ENCODE assay signal across 27 cellular contexts in genomic region chr19:40763963-40764362, GRCh38. TPM values are rescaled to one million over a fixed set of nuclear protein-coding genes. Genes with fewer than 3 reads are reported as not detected.
DNase-seq lines count a peak whose midpoint lies in the region; ATAC-seq and TF ChIP-seq lines count a peak whose summit lies in the region.
"Had no signal": no experiment of that assay in that cellular context is flagged by ENCODE, and none has a peak within 500 bp of the region (broad histone marks: within the 10 kb centered on the region; RNA-seq: fewer than 3 reads in every experiment).

No MANE protein-coding gene starts in this region.

- POLR2A ChIA-PET in naive thymus-derived CD4-positive, alpha-beta T cell (lab: Charles Lee), result no interaction called here

- H3K27ac ChIP-seq in naive thymus-derived CD4-positive, alpha-beta T cell (ENCODE audit: low read depth, low read length), result no peak overlapping the region
- H3K27ac ChIP-seq: adrenal gland, HL-60, psoas muscle, thoracic aorta had no signal

- TF ChIP-seq CTCF in natural killer cell (IDR thresholded peaks at IDR 0.05), result no peak

- peaks cover 43 to 47% of the 10 kb centered on the region in 2 donors for H3K4me1 Mint-ChIP-seq in natural killer cell treated with Interleukin-12 subunit alpha and Interleukin-12 subunit beta and Interleukin-15 and Interleukin-18, amount 100 ng/mL, for 72 hours (ENCODE audit: low read depth in 2 of 2)
- H3K4me1 Mint-ChIP-seq in natural killer cell, result peaks cover 8 to 32% of the 10 kb centered on the region in 2 donors
- H3K4me1 Mint-ChIP-seq in activated T-helper 2 cell treated with anti-CD3 and anti-CD28 coated beads, Interferon-gamma antibody, Interleukin-2, Interleukin-4, amounts not matched to agents 10 μg/mL and 5 μg/mL and 100 μg/mL, durations not matched to agents 14 hours and 24 hours and 36 hours (ENCODE audit: low read depth), result peaks cover 20% of the 10 kb centered on the region
- peaks cover 10 to 47% (median 40%) of the 10 kb centered on the region in 7 donors for H3K4me1 Mint-ChIP-seq in naive thymus-derived CD4-positive, alpha-beta T cell
- H3K4me1 Mint-ChIP-seq: WTC11 had no signal

- peaks cover 32 to 74% (median 52%) of the 10 kb centered on the region in 3 experiments for H3K36me3 ChIP-seq in naive thymus-derived CD4-positive, alpha-beta T cell (ENCODE audit: control insufficient read depth in 2 of 3, insufficient read depth in 3 of 3, low read length in 3 of 3)

- no peaks in the 10 kb centered on the region for H3K27me3 ChIP-seq in naive thymus-derived CD4-positive, alpha-beta T cell (ENCODE audit: control insufficient read depth in 2 of 2, insufficient read depth in 2 of 2, low read length in 2 of 2)
- H3K27me3 ChIP-seq: adrenal gland, MG63 had no signal

- peak in 1 of 2 donors; percentile 41 for ATAC-seq in natural killer cell treated with Interleukin-12 subunit alpha and Interleukin-12 subunit beta and Interleukin-15 and Interleukin-18, amount 100 ng/mL, for 72 hours
- ATAC-seq in natural killer cell (no peak), GM19324 (IDR thresholded peaks at IDR 0.05; ENCODE audit: low FRiP score, unreplicated experiment) (no peak), GM21619 (IDR thresholded peaks at IDR 0.05; ENCODE audit: unreplicated experiment) (no peak)
- no peak for ATAC-seq in naive thymus-derived CD4-positive, alpha-beta T cell
- ATAC-seq: psoas muscle, WTC11 had no signal

- peak overlapping the region; percentile 65 to 73 for H3K27ac Mint-ChIP-seq in natural killer cell treated with Interleukin-12 subunit alpha and Interleukin-12 subunit beta and Interleukin-15 and Interleukin-18, amount 100 ng/mL, for 72 hours
- H3K27ac Mint-ChIP-seq in natural killer cell, result peak overlapping the region in 1 of 2 donors; percentile 73
- H3K27ac Mint-ChIP-seq in activated T-helper 2 cell treated with anti-CD3 and anti-CD28 coated beads, Interferon-gamma antibody, Interleukin-2, Interleukin-4, amounts not matched to agents 10 μg/mL and 5 μg/mL and 100 μg/mL, durations not matched to agents 14 hours and 24 hours and 36 hours, result peak overlapping the region; percentile 15
- peak overlapping the region in 6 of 9 donors; percentile 17 to 84 (median 42) for H3K27ac Mint-ChIP-seq in naive thymus-derived CD4-positive, alpha-beta T cell
- H3K27ac Mint-ChIP-seq: T-helper 2 cell treated with Interferon-gamma antibody and Interleukin-4, amounts not matched to agents 5 μg/mL and 100 μg/mL, for 36 hours; WTC11 had no signal

- intact Hi-C loops in natural killer cell (cut with micrococcal nuclease), result no loop called here
- intact Hi-C loops in activated T-helper 2 cell treated with anti-CD3 and anti-CD28 coated beads, Interferon-gamma antibody, Interleukin-2, Interleukin-4, amounts not matched to agents 10 μg/mL and 5 μg/mL and 100 μg/mL, durations not matched to agents 14 hours and 24 hours and 36 hours (cut with micrococcal nuclease), result no loop called here
- intact Hi-C loops in naive thymus-derived CD4-positive, alpha-beta T cell (cut with micrococcal nuclease), result no loop called here

- H3K27me3 Mint-ChIP-seq in natural killer cell treated with Interleukin-12 subunit alpha and Interleukin-12 subunit beta and Interleukin-15 and Interleukin-18, amount 100 ng/mL, for 72 hours, result no peaks in the 10 kb centered on the region
- H3K27me3 Mint-ChIP-seq in natural killer cell (ENCODE audit: low read depth in 2 of 2), result no peaks in the 10 kb centered on the region
- no peaks in the 10 kb centered on the region for H3K27me3 Mint-ChIP-seq in activated T-helper 2 cell treated with anti-CD3 and anti-CD28 coated beads, Interferon-gamma antibody, Interleukin-2, Interleukin-4, amounts not matched to agents 10 μg/mL and 5 μg/mL and 100 μg/mL, durations not matched to agents 14 hours and 24 hours and 36 hours (ENCODE audit: low read depth)
- no peaks in the 10 kb centered on the region for H3K27me3 Mint-ChIP-seq in naive thymus-derived CD4-positive, alpha-beta T cell
- H3K27me3 Mint-ChIP-seq: naive B cell had no signal

- H3K4me3 ChIP-seq in naive thymus-derived CD4-positive, alpha-beta T cell (ENCODE audit: low read length), result no peak overlapping the region
- H3K4me3 ChIP-seq: adrenal gland, MG63, psoas muscle, thoracic aorta had no signal

- H3K4me1 ChIP-seq in naive thymus-derived CD4-positive, alpha-beta T cell (ENCODE audit: control insufficient read depth in 2 of 2, insufficient read depth in 2 of 2, low read length in 2 of 2), result peaks cover 8 to 17% of the 10 kb centered on the region in 2 donors
- H3K4me1 ChIP-seq: adrenal gland, psoas muscle had no signal

- no peaks in the 10 kb centered on the region for H3K9me3 ChIP-seq in naive thymus-derived CD4-positive, alpha-beta T cell (ENCODE audit: control insufficient read depth in 2 of 3, low read length in 3 of 3)
- H3K9me3 ChIP-seq: adrenal gland, MG63, psoas muscle, thoracic aorta had no signal

- CTCF ChIA-PET in naive thymus-derived CD4-positive, alpha-beta T cell (lab: Charles Lee), result no interaction called here

- H3K4me3 Mint-ChIP-seq in natural killer cell treated with Interleukin-12 subunit alpha and Interleukin-12 subunit beta and Interleukin-15 and Interleukin-18, amount 100 ng/mL, for 72 hours, result peak overlapping the region; percentile 42
- H3K4me3 Mint-ChIP-seq in natural killer cell, result no peak overlapping the region
- H3K4me3 Mint-ChIP-seq in activated T-helper 2 cell treated with anti-CD3 and anti-CD28 coated beads, Interferon-gamma antibody, Interleukin-2, Interleukin-4, amounts not matched to agents 10 μg/mL and 5 μg/mL and 100 μg/mL, durations not matched to agents 14 hours and 24 hours and 36 hours (ENCODE audit: low read depth), result no peak overlapping the region
- peak overlapping the region in 1 of 10 donors; percentile 10 for H3K4me3 Mint-ChIP-seq in naive thymus-derived CD4-positive, alpha-beta T cell
- H3K4me3 Mint-ChIP-seq: naive B cell; T-helper 2 cell treated with Interferon-gamma antibody and Interleukin-4, amounts not matched to agents 5 μg/mL and 100 μg/mL, for 36 hours; WTC11 had no signal

- H3K9me3 Mint-ChIP-seq in natural killer cell treated with Interleukin-12 subunit alpha and Interleukin-12 subunit beta and Interleukin-15 and Interleukin-18, amount 100 ng/mL, for 72 hours, result no peaks in the 10 kb centered on the region
- H3K9me3 Mint-ChIP-seq in natural killer cell, result no peaks in the 10 kb centered on the region
- H3K9me3 Mint-ChIP-seq in activated T-helper 2 cell treated with anti-CD3 and anti-CD28 coated beads, Interferon-gamma antibody, Interleukin-2, Interleukin-4, amounts not matched to agents 10 μg/mL and 5 μg/mL and 100 μg/mL, durations not matched to agents 14 hours and 24 hours and 36 hours, result no peaks in the 10 kb centered on the region
- H3K9me3 Mint-ChIP-seq in naive thymus-derived CD4-positive, alpha-beta T cell, result no peaks in the 10 kb centered on the region
- H3K9me3 Mint-ChIP-seq: naive B cell; T-helper 2 cell treated with Interferon-gamma antibody and Interleukin-4, amounts not matched to agents 5 μg/mL and 100 μg/mL, for 36 hours; WTC11 had no signal

- peaks cover 49% of the 10 kb centered on the region for H3K36me3 Mint-ChIP-seq in natural killer cell treated with Interleukin-12 subunit alpha and Interleukin-12 subunit beta and Interleukin-15 and Interleukin-18, amount 100 ng/mL, for 72 hours
- H3K36me3 Mint-ChIP-seq in natural killer cell, result peaks cover 30% of the 10 kb centered on the region
- peaks cover 83% of the 10 kb centered on the region for H3K36me3 Mint-ChIP-seq in activated T-helper 2 cell treated with anti-CD3 and anti-CD28 coated beads, Interferon-gamma antibody, Interleukin-2, Interleukin-4, amounts not matched to agents 10 μg/mL and 5 μg/mL and 100 μg/mL, durations not matched to agents 14 hours and 24 hours and 36 hours (ENCODE audit: low read depth)
- H3K36me3 Mint-ChIP-seq in naive thymus-derived CD4-positive, alpha-beta T cell, result peaks cover 13 to 56% (median 48%) of the 10 kb centered on the region in 5 donors

- DNase-seq in natural killer cell treated with Interleukin-12 subunit alpha and Interleukin-12 subunit beta and Interleukin-15 and Interleukin-18, amount 100 ng/mL, for 72 hours (ENCODE audit: low spot score), result no peak
- DNase-seq in natural killer cell, result no peak
- DNase-seq in activated T-helper 2 cell treated with anti-CD3 and anti-CD28 coated beads, Interferon-gamma antibody, Interleukin-2, Interleukin-4, amounts not matched to agents 10 μg/mL and 5 μg/mL and 100 μg/mL, durations not matched to agents 14 hours and 24 hours and 36 hours (ENCODE audit: low spot score), result no peak
- no peak for DNase-seq in naive thymus-derived CD4-positive, alpha-beta T cell
- no peak for DNase-seq in ecto neural progenitor cell (ENCODE audit: low spot score)
- no peak for DNase-seq in RPMI8226
- DNase-seq: adrenal gland, DND-41, erythroblast, HCEC 1CT, IMR-90, mammary epithelial cell, MG63, naive B cell, NCI-H1436, NCI-H2171, NCI-H526, psoas muscle, SHP77 treated with DMSO at 0.1 percent for 48 hours had no signal

RNA-seq across cellular contexts. Expression of gene MIA, which starts 11.4 kb away (rescaled TPM):
- 1 to 10 TPM; 1.1 to 2.4 TPM for total RNA-seq in natural killer cell treated with Interleukin-12 subunit alpha and Interleukin-12 subunit beta and Interleukin-15 and Interleukin-18, amount 100 ng/mL, for 72 hours
- not detected for total RNA-seq in natural killer cell
- 0.69 TPM in 1 of 2 replicates, not detected in the other for total RNA-seq in activated T-helper 2 cell treated with anti-CD3 and anti-CD28 coated beads, Interferon-gamma antibody, Interleukin-2, Interleukin-4, amounts not matched to agents 10 μg/mL and 5 μg/mL and 100 μg/mL, durations not matched to agents 14 hours and 24 hours and 36 hours
- total RNA-seq in naive thymus-derived CD4-positive, alpha-beta T cell, result 1 to 10 TPM in 2 of 5 experiments, not detected in 3; 4.9 to 7.2 TPM
- polyA plus RNA-seq in naive thymus-derived CD4-positive, alpha-beta T cell, result not detected
- total RNA-seq: dermis microvascular lymphatic vessel endothelial cell, frontal cortex, IMR-90, thoracic aorta, WTC11 had no signal

RNA-seq across cellular contexts. Expression of gene SNRPA, which starts 13.0 kb away (rescaled TPM):
- total RNA-seq in natural killer cell treated with Interleukin-12 subunit alpha and Interleukin-12 subunit beta and Interleukin-15 and Interleukin-18, amount 100 ng/mL, for 72 hours, result 100 to 1,000 TPM in 1 of 2 donors, 10 to 100 TPM in 1; 95.5 to 191 TPM
- total RNA-seq in natural killer cell, result 10 to 100 TPM; 56.2 to 65.9 (median 60.9) TPM
- 257 and 267 TPM in 2 replicates for total RNA-seq in activated T-helper 2 cell treated with anti-CD3 and anti-CD28 coated beads, Interferon-gamma antibody, Interleukin-2, Interleukin-4, amounts not matched to agents 10 μg/mL and 5 μg/mL and 100 μg/mL, durations not matched to agents 14 hours and 24 hours and 36 hours
- total RNA-seq in naive thymus-derived CD4-positive, alpha-beta T cell, result 100 to 1,000 TPM in 1 of 5 experiments, 10 to 100 TPM in 4; 64.1 to 166 (median 72.7) TPM
- 10 to 100 TPM; 44.1 to 57.2 TPM for polyA plus RNA-seq in naive thymus-derived CD4-positive, alpha-beta T cell

RNA-seq across cellular contexts. Expression of gene ACTMAP, which starts 13.7 kb away (rescaled TPM):
- 10 to 100 TPM; 10.9 to 16.6 TPM for total RNA-seq in natural killer cell treated with Interleukin-12 subunit alpha and Interleukin-12 subunit beta and Interleukin-15 and Interleukin-18, amount 100 ng/mL, for 72 hours
- 1 to 10 TPM; 5.9 to 9.6 (median 8.2) TPM for total RNA-seq in natural killer cell
- total RNA-seq in activated T-helper 2 cell treated with anti-CD3 and anti-CD28 coated beads, Interferon-gamma antibody, Interleukin-2, Interleukin-4, amounts not matched to agents 10 μg/mL and 5 μg/mL and 100 μg/mL, durations not matched to agents 14 hours and 24 hours and 36 hours, result 13.2 and 14.2 TPM in 2 replicates
- total RNA-seq in naive thymus-derived CD4-positive, alpha-beta T cell, result 10 to 100 TPM in 1 of 5 experiments, 1 to 10 TPM in 4; 5.5 to 13.7 (median 7.8) TPM
- 1 to 10 TPM; 3.2 to 3.6 TPM for polyA plus RNA-seq in naive thymus-derived CD4-positive, alpha-beta T cell

RNA-seq across cellular contexts. Expression of gene RAB4B, which starts 14.1 kb away (rescaled TPM):
- 100 to 1,000 TPM in 1 of 2 donors, 10 to 100 TPM in 1; 83.3 to 128 TPM for total RNA-seq in natural killer cell treated with Interleukin-12 subunit alpha and Interleukin-12 subunit beta and Interleukin-15 and Interleukin-18, amount 100 ng/mL, for 72 hours
- total RNA-seq in natural killer cell, result 10 to 100 TPM; 97.8 to 99.8 (median 98.6) TPM
- total RNA-seq in activated T-helper 2 cell treated with anti-CD3 and anti-CD28 coated beads, Interferon-gamma antibody, Interleukin-2, Interleukin-4, amounts not matched to agents 10 μg/mL and 5 μg/mL and 100 μg/mL, durations not matched to agents 14 hours and 24 hours and 36 hours, result 50.1 and 50.4 TPM in 2 replicates
- total RNA-seq in naive thymus-derived CD4-positive, alpha-beta T cell, result 10 to 100 TPM; 37.6 to 63.0 (median 52.5) TPM
- polyA plus RNA-seq in naive thymus-derived CD4-positive, alpha-beta T cell, result 10 to 100 TPM; 54.7 to 65.2 TPM

RNA-seq across cellular contexts. Expression of gene EGLN2, which starts 35.0 kb away (rescaled TPM):
- 100 to 1,000 TPM; 119 to 136 TPM for total RNA-seq in natural killer cell treated with Interleukin-12 subunit alpha and Interleukin-12 subunit beta and Interleukin-15 and Interleukin-18, amount 100 ng/mL, for 72 hours
- total RNA-seq in natural killer cell, result 100 to 1,000 TPM; 104 to 156 (median 151) TPM
- total RNA-seq in activated T-helper 2 cell treated with anti-CD3 and anti-CD28 coated beads, Interferon-gamma antibody, Interleukin-2, Interleukin-4, amounts not matched to agents 10 μg/mL and 5 μg/mL and 100 μg/mL, durations not matched to agents 14 hours and 24 hours and 36 hours, result 98.5 and 104 TPM in 2 replicates
- 100 to 1,000 TPM; 122 to 239 (median 157) TPM for total RNA-seq in naive thymus-derived CD4-positive, alpha-beta T cell
- 100 to 1,000 TPM; 154 to 254 TPM for polyA plus RNA-seq in naive thymus-derived CD4-positive, alpha-beta T cell
